In genomic region chr1:61081135-61081636, GRCh38 we compare ENCODE assay signal across 1 cellular context.
TF ChIP-seq lines count a peak whose summit lies in the region.

No MANE protein-coding gene starts in this region.

TF ChIP-seq in WTC11, 78 proteins besides CTCF, POLR2A, EP300 and RAD21 (continued from another document):
- TF ChIP-seq, protein P1, sequence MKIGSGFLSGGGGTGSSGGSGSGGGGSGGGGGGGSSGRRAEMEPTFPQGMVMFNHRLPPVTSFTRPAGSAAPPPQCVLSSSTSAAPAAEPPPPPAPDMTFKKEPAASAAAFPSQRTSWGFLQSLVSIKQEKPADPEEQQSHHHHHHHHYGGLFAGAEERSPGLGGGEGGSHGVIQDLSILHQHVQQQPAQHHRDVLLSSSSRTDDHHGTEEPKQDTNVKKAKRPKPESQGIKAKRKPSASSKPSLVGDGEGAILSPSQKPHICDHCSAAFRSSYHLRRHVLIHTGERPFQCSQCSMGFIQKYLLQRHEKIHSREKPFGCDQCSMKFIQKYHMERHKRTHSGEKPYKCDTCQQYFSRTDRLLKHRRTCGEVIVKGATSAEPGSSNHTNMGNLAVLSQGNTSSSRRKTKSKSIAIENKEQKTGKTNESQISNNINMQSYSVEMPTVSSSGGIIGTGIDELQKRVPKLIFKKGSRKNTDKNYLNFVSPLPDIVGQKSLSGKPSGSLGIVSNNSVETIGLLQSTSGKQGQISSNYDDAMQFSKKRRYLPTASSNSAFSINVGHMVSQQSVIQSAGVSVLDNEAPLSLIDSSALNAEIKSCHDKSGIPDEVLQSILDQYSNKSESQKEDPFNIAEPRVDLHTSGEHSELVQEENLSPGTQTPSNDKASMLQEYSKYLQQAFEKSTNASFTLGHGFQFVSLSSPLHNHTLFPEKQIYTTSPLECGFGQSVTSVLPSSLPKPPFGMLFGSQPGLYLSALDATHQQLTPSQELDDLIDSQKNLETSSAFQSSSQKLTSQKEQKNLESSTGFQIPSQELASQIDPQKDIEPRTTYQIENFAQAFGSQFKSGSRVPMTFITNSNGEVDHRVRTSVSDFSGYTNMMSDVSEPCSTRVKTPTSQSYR (CRISPR knock-in tag; IDR thresholded peaks at IDR 0.05), result no peak
